ENCODE assay signal across 20 cellular contexts in the genomic region with DNA sequence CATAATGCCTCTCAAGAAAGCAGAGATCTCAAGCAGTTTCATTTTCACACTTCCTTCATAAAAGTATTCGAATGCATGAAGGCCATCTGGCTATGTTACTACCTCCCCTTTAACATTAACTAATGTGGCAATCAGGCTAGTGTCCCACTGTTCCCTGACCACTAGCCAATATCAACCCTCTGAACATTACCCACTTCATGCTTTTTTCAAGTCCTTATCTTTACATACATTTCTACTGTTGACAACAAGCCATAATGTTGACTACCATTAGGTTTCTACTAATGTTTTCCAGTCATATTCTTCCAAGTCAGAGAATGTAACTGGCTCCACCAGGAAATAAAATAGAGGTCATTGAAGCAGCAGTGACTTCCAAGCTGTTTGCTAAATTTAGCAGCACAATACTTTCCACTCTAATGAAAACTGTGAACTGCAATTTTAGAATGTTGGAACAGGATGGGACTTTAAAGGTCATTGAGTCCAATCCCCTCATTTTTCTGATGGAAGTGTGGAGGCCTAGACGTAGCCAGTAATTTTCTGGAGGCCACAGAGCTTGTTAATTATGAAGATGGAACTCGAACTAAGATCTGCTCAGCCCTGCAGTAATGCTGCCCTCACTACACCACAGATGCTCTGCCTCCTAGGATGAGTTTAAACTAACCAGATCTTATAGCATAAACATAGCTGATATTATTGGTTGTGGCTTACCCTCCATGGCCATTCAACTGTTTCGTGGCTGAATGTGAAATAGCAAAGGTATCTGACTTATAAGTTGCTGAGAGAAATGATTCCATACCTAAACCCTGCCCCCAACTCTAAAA. TPM values are rescaled to one million over a fixed set of nuclear protein-coding genes. Genes with fewer than 3 reads are reported as not detected.
DNase-seq lines count a peak whose midpoint lies in the region; ATAC-seq and FAIRE-seq lines count a peak whose summit lies in the region.
"Had no signal": no experiment of that assay in that cellular context is flagged by ENCODE, and none has a peak within 500 bp of the region (broad histone marks: within the 10 kb centered on the region; RNA-seq: fewer than 3 reads in every experiment).

No MANE protein-coding gene starts in this region.

- FAIRE-seq in HTR-8/SVneo (lab: Jason Lieb, UNC) = no peak
- FAIRE-seq: endometrium, G401.6 had no signal

- H3K4me3 ChIP-seq in endocrine pancreas (ENCODE audit: control insufficient read depth, insufficient read depth, low read length) = peak overlapping the region; percentile 19
- H3K4me3 ChIP-seq: breast epithelium had no signal

- H3K9ac ChIP-seq in endocrine pancreas (ENCODE audit: control insufficient read depth, insufficient read depth, low read length) = no peak overlapping the region

- no peaks in the 10 kb centered on the region for H3K4me1 ChIP-seq in endocrine pancreas (ENCODE audit: control insufficient read depth, insufficient read depth, low read length)
- H3K4me1 ChIP-seq: breast epithelium had no signal

- no peaks in the 10 kb centered on the region for H3K36me3 ChIP-seq in endocrine pancreas (ENCODE audit: control insufficient read depth, insufficient read depth, low read length)
- H3K36me3 ChIP-seq: breast epithelium had no signal

- no peaks in the 10 kb centered on the region for H3K27me3 ChIP-seq in endocrine pancreas (ENCODE audit: control insufficient read depth, insufficient read depth, low read length)
- H3K27me3 ChIP-seq: breast epithelium had no signal

- H3K9me3 ChIP-seq in endocrine pancreas (ENCODE audit: control insufficient read depth, low read length) = no peaks in the 10 kb centered on the region
- H3K9me3 ChIP-seq: breast epithelium had no signal

- ATAC-seq in Right ventricle myocardium inferior (peak; percentile 61), GM19467 (IDR thresholded peaks at IDR 0.05; ENCODE audit: unreplicated experiment) (no peak)
- ATAC-seq: left lobe of liver had no signal

- DNase-seq in Right ventricle myocardium inferior (ENCODE audit: missing footprints) (no peak), cardiac septum (ENCODE audit: low spot score) (no peak), medulla oblongata (ENCODE audit: extremely low spot score) (peak; percentile 19), hippocampal formation (lab: John Stamatoyannopoulos, UW) (no peak), HTR-8/SVneo (ENCODE audit: insufficient read length, low spot score) (no peak), ureter (ENCODE audit: low spot score) (no peak)
- DNase-seq: activated CD4-positive, alpha-beta memory T cell treated with anti-CD3 and anti-CD28 coated beads for 36 hours; activated effector memory CD4-positive, alpha-beta T cell treated with anti-CD3 and anti-CD28 coated beads, Interleukin-2, amount 50 U/mL, for 16 hours; CD8-positive, alpha-beta memory T cell; H9; NCI-H1694 treated with DMSO at 0.1 percent for 48 hours; NCI-H774; SHP77; small intestine had no signal

- intact Hi-C loops in Right ventricle myocardium inferior (cut with DNase I) = loop anchor here (2.0 to 5.0 kb wide), 2 partner anchors 70 to 93 kb away; partner anchors contain the start of gene ITPRID2
- intact Hi-C loops in cardiac septum (cut with DNase I) = loop anchor here (5.0 to 10.0 kb wide), 2 partner anchors 77 to 670 kb away; no protein-coding TSS in a partner anchor

RNA-seq across cellular contexts. Expression of gene PPP1R1C, which starts 0.6 kb away (rescaled TPM):
- 24.0 TPM for total RNA-seq in Right ventricle myocardium inferior
- total RNA-seq in cardiac septum = 29.6 TPM
- total RNA-seq in ureter = 2.0 TPM
- total RNA-seq: activated CD4-positive, alpha-beta memory T cell treated with anti-CD3 and anti-CD28 coated beads for 36 hours; CD8-positive, alpha-beta memory T cell had no signal
